9 cellular contexts compared by ENCODE assay signal in the genomic region with DNA sequence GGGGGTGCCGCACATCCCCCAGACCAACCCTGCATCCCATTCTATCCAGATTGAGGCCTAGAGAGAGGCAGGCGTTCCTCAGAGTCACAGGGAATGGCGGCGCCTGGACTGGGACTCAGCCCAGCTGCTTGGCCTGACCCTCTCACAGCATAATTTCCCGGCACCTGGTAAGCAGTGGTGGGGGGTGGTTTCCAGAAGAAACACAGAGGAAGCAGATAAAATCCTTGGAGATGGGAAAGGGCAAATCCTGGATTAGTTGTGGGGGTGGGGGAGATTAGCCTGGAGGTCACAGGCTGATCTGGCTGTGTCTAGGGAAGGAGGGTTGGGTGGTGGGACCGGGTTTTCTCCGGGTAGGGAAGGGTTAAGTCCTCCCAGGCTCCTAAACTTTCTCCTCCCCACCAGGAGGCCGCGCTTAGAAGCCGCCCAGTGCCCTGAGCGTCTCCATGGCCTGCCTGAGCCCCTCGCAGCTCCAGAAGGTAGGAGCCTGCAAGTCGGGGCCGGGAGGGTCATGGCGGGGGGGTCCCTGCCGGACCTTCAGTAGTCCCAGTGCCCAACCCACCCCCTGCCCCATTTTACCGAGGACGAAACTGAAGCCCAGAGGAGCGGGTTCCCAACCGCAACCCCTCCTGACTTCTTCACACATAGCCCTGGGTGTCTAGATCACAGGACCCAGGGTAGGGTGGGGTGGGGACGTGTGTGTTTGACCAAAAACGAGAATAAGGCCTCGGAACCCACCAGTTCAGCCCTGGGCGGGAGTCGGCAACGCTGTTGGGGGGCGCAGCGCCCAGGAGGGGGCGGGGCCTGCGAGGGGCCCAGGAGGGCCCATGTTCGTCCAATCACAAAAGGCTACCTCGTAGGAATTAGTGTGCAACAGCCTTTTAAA. TPM values are rescaled to one million over a fixed set of nuclear protein-coding genes. Genes with fewer than 3 reads are reported as not detected.
DNase-seq lines count a peak whose midpoint lies in the region; ATAC-seq, FAIRE-seq and TF ChIP-seq lines count a peak whose summit lies in the region.
"Had no signal": no experiment of that assay in that cellular context is flagged by ENCODE, and none has a peak within 500 bp of the region (broad histone marks: within the 10 kb centered on the region; RNA-seq: fewer than 3 reads in every experiment).

No MANE protein-coding gene starts in this region.

- H3K79me2 ChIP-seq in HepG2 (ENCODE audit: insufficient read depth, low read length): peaks cover 5% of the 10 kb centered on the region

- TF ChIP-seq CTCF in colonic mucosa (IDR thresholded peaks at IDR 0.05): no peak
- TF ChIP-seq CTCF in HepG2 (CRISPR knock-in tag; IDR thresholded peaks at IDR 0.05): 0 out of 2 replicates have a peak, but pooled peaks have one; percentile 8
- TF ChIP-seq CTCF in thoracic aorta (IDR thresholded peaks at IDR 0.05): peak; percentile 12

- CTCF ChIA-PET in HepG2 (lab: Yijun Ruan, JAX; ENCODE audit: low intra/inter-chr PET ratio, low total read pairs): no interaction called here

- FAIRE-seq in HepG2 (lab: Jason Lieb, UNC): no peak
- FAIRE-seq: A204.1 had no signal

- TF ChIP-seq EP300 in HepG2 (IDR thresholded peaks at IDR 0.05; ENCODE audit: low read depth in 2 of 2, low read length in 2 of 2) (no peak), HepG2 (CRISPR knock-in tag; IDR thresholded peaks at IDR 0.05; ENCODE audit: borderline replicate concordance) (no peak)

- ATAC-seq in HepG2: peak; percentile 72
- peak; percentile 45 for ATAC-seq in thoracic aorta (ENCODE audit: insufficient number of reproducible peaks, low FRiP score, low read depth)
- no peak for ATAC-seq in HG03432 (IDR thresholded peaks at IDR 0.05; ENCODE audit: unreplicated experiment)

- H3K4me2 ChIP-seq in HepG2 (ENCODE audit: low read depth, low read length): peak overlapping the region; percentile 81

- DNase-seq in DMS 273 (lab: John Stamatoyannopoulos, UW; ENCODE audit: unreplicated experiment): peak; percentile 71
- no peak for DNase-seq in DMS 273 treated with DMSO at 0.1 percent for 48 hours (lab: John Stamatoyannopoulos, UW)
- no peak for DNase-seq in colonic mucosa
- peak; percentile 62 for DNase-seq in HepG2 (ENCODE audit: low spot score)
- DNase-seq in thoracic aorta (ENCODE audit: low spot score): no peak
- DNase-seq in dedifferentiated amniotic fluid mesenchymal stem cell (ENCODE audit: extremely low spot score): no peak
- no peak for DNase-seq in stimulated activated CD4-positive, alpha-beta T cell treated with anti-CD3 and anti-CD28 coated beads, Interleukin-12 subunit alpha, Interleukin-12 subunit beta, amount 100 ng/mL, for 4 hours

- TF ChIP-seq POLR2A in HepG2 (IDR thresholded peaks at IDR 0.05; ENCODE audit: insufficient read depth in 1 of 2, low read depth in 2 of 2, low read length in 2 of 2): peak; percentile 29 to 67; a peak in 3 of 4 replicates

- H3K27ac ChIP-seq in colonic mucosa (peak overlapping the region; percentile 53), HepG2 (ENCODE audit: extremely low read length, insufficient read depth, low read length) (peak overlapping the region; percentile 79), thoracic aorta (peak overlapping the region; percentile 88 to 96)

- TSS peak; percentile 65 for BruUV-seq in HepG2 (replicated peaks; lab: Mats Ljungman, UMichigan)

- peak overlapping the region; percentile 12 to 55 for H3K9ac ChIP-seq in colonic mucosa (ENCODE audit: low read depth in 2 of 2, low read length in 2 of 2)
- peak overlapping the region; percentile 78 for H3K9ac ChIP-seq in HepG2 (ENCODE audit: insufficient read depth, low read depth, low read length)

- no peak overlapping the region for H2AFZ ChIP-seq in HepG2 (ENCODE audit: low read length)

- H4K20me1 ChIP-seq in HepG2 (ENCODE audit: insufficient read depth, low read length): no peaks in the 10 kb centered on the region

- in situ Hi-C loops in HepG2 (cut with HindIII; ENCODE audit: extremely low pct_ligation_motif_present, low pct_unique_long_range_greater_than_20kb): loop anchor here (5.0 kb wide), 1 partner anchor 40 kb away; a partner anchor contains a TSS

- TF ChIP-seq RAD21 in HepG2 (CRISPR knock-in tag; IDR thresholded peaks at IDR 0.05): 0 out of 2 replicates have a peak, but pooled peaks have one; percentile 15

- POLR2A ChIA-PET in HepG2 (lab: Yijun Ruan, JAX): interaction anchor here (0.9 to 3.9 kb wide), 9 partner anchors 10 to 286 kb away, joined by 3 to 25 read pairs (median 6); a partner anchor contains a TSS

- 12% methylated on average over 17 of the region's 32 CpGs for WGBS in HepG2 (ENCODE audit: low lambda C conversion rate)

- H3K36me3 ChIP-seq in colonic mucosa: no peaks in the 10 kb centered on the region
- H3K36me3 ChIP-seq in HepG2 (replicated peaks in 1 of 2; ENCODE audit: control insufficient read depth in 1 of 2, insufficient read depth in 2 of 2, low read length in 2 of 2): no peaks in the 10 kb centered on the region; a peak in 2 of 5 replicates
- peaks cover 9% of the 10 kb centered on the region for H3K36me3 ChIP-seq in thoracic aorta

- H3K9me3 ChIP-seq in colonic mucosa (no peaks in the 10 kb centered on the region), HepG2 (ENCODE audit: low read length) (no peaks in the 10 kb centered on the region), thoracic aorta (no peaks in the 10 kb centered on the region)

- H3K4me3 ChIP-seq in colonic mucosa (peak overlapping the region; percentile 47), HepG2 (replicated peaks in 1 of 3; ENCODE audit: insufficient read depth in 1 of 3, low read depth in 2 of 3, low read length in 3 of 3) (peak overlapping the region; percentile 75 to 94 (median 78)), thoracic aorta (peak overlapping the region; percentile 74)

- intact Hi-C loops in colonic mucosa (cut with DNase I) (no loop called here), HepG2 (cut with micrococcal nuclease; ENCODE audit: unreplicated experiment) (no loop called here)

- no peaks in the 10 kb centered on the region for H3K27me3 ChIP-seq in colonic mucosa
- H3K27me3 ChIP-seq in HepG2 (ENCODE audit: control insufficient read depth in 1 of 2, insufficient read depth in 2 of 2, low read length in 2 of 2): no peaks in the 10 kb centered on the region
- no peaks in the 10 kb centered on the region for H3K27me3 ChIP-seq in thoracic aorta (replicated peaks; ENCODE audit: insufficient read depth)

- H3K4me1 ChIP-seq in colonic mucosa (no peaks in the 10 kb centered on the region), HepG2 (ENCODE audit: insufficient read depth, low read length) (peaks cover 62% of the 10 kb centered on the region), thoracic aorta (ENCODE audit: control insufficient read depth in 1 of 2, low read depth in 2 of 2) (peaks cover 32 to 61% of the 10 kb centered on the region in 2 donors)

RNA-seq across cellular contexts. Expression of a gene that starts 1.3 kb away (rescaled TPM):
- total RNA-seq in colonic mucosa (1 to 10 TPM; 1.8 to 6.6 TPM), HepG2 (2016; rRNA removed; fragmentation: Illumina TruSeq; extraction: Trizol) (10.6 and 12.3 TPM in 2 replicates), thoracic aorta (10 to 100 TPM; 21.1 to 36.3 TPM)
- total RNA-seq in HepG2 (2016; cell fraction: cytosol; rRNA removed; fragmentation: Illumina TruSeq; extraction: Trizol; ENCODE audit: low read depth): 3.5 and 4.7 TPM in 2 replicates
- 10.3 and 13.2 TPM in 2 replicates for total RNA-seq in HepG2 (2016; cell fraction: insoluble cytoplasmic fraction; rRNA removed; fragmentation: Illumina TruSeq; extraction: Trizol)
- total RNA-seq in HepG2 (2016; cell fraction: membrane; rRNA removed; fragmentation: Illumina TruSeq; extraction: Trizol): 4.2 and 5.2 TPM in 2 replicates
- total RNA-seq in HepG2 (2016; cell fraction: nucleus; rRNA removed; fragmentation: Illumina TruSeq; extraction: Trizol): 5.8 and 8.2 TPM in 2 replicates
- polyA plus RNA-seq in HepG2 (2011; rRNA removed): 19.6 and 25.3 TPM in 2 replicates
- polyA plus RNA-seq in HepG2 (2011; cell fraction: cytosol; rRNA removed): 12.8 and 20.7 TPM in 2 replicates
- 28.7 and 34.3 TPM in 2 replicates for polyA plus RNA-seq in HepG2 (2011; cell fraction: nucleus; rRNA removed)
- 9.6 and 13.5 TPM in 2 replicates for polyA plus RNA-seq in HepG2 (2012)
- 7.3 and 8.5 TPM in 2 replicates for polyA plus RNA-seq in HepG2 (2016; cell fraction: cytosol; fragmentation: Illumina TruSeq; extraction: Trizol; ENCODE audit: low read depth)
- polyA plus RNA-seq in HepG2 (2016; cell fraction: insoluble cytoplasmic fraction; fragmentation: Illumina TruSeq; extraction: Trizol; ENCODE audit: low read depth): 21.0 and 23.6 TPM in 2 replicates
- 8.2 and 8.9 TPM in 2 replicates for polyA plus RNA-seq in HepG2 (2016; cell fraction: membrane; fragmentation: Illumina TruSeq; extraction: Trizol; ENCODE audit: low read depth)
- polyA plus RNA-seq in HepG2 (2016; cell fraction: nucleus; fragmentation: Illumina TruSeq; extraction: Trizol; ENCODE audit: insufficient read depth, low read depth): 16.5 and 23.5 TPM in 2 replicates
- polyA minus RNA-seq in HepG2 (2011; rRNA and poly(A)+ RNA removed; ENCODE audit: low replicate concordance): 0.89 and 32.1 TPM in 2 replicates
- 12.7 and 13.2 TPM in 2 replicates for polyA minus RNA-seq in HepG2 (2011; cell fraction: cytosol; rRNA and poly(A)+ RNA removed)
- 10.7 and 15.2 TPM in 2 replicates for polyA minus RNA-seq in HepG2 (2011; cell fraction: nucleus; rRNA and poly(A)+ RNA removed)

RNA-seq across cellular contexts. Expression of a gene that starts 25.3 kb away (rescaled TPM):
- total RNA-seq in colonic mucosa: 10 to 100 TPM in 1 of 2 donors, 1 to 10 TPM in 1; 7.9 to 15.8 TPM
- total RNA-seq in HepG2 (2016; rRNA removed; fragmentation: Illumina TruSeq; extraction: Trizol): 10.3 and 18.7 TPM in 2 replicates
- total RNA-seq in HepG2 (2016; cell fraction: cytosol; rRNA removed; fragmentation: Illumina TruSeq; extraction: Trizol; ENCODE audit: low read depth): 3.1 and 3.7 TPM in 2 replicates
- total RNA-seq in HepG2 (2016; cell fraction: insoluble cytoplasmic fraction; rRNA removed; fragmentation: Illumina TruSeq; extraction: Trizol): 11.0 and 19.4 TPM in 2 replicates
- 7.5 and 9.2 TPM in 2 replicates for total RNA-seq in HepG2 (2016; cell fraction: membrane; rRNA removed; fragmentation: Illumina TruSeq; extraction: Trizol)
- total RNA-seq in HepG2 (2016; cell fraction: nucleus; rRNA removed; fragmentation: Illumina TruSeq; extraction: Trizol): 18.0 and 18.2 TPM in 2 replicates
- 15.4 and 19.2 TPM in 2 replicates for polyA plus RNA-seq in HepG2 (2011; rRNA removed)
- 20.0 and 23.0 TPM in 2 replicates for polyA plus RNA-seq in HepG2 (2011; cell fraction: cytosol; rRNA removed)
- polyA plus RNA-seq in HepG2 (2011; cell fraction: nucleus; rRNA removed): 7.1 TPM in 2 replicates
- polyA plus RNA-seq in HepG2 (2012): 10.1 and 10.3 TPM in 2 replicates
- polyA plus RNA-seq in HepG2 (2016; cell fraction: cytosol; fragmentation: Illumina TruSeq; extraction: Trizol; ENCODE audit: low read depth): 2.6 and 4.0 TPM in 2 replicates
- 10.6 and 11.1 TPM in 2 replicates for polyA plus RNA-seq in HepG2 (2016; cell fraction: insoluble cytoplasmic fraction; fragmentation: Illumina TruSeq; extraction: Trizol; ENCODE audit: low read depth)
- polyA plus RNA-seq in HepG2 (2016; cell fraction: membrane; fragmentation: Illumina TruSeq; extraction: Trizol; ENCODE audit: low read depth): 5.2 and 6.9 TPM in 2 replicates
- polyA plus RNA-seq in HepG2 (2016; cell fraction: nucleus; fragmentation: Illumina TruSeq; extraction: Trizol; ENCODE audit: insufficient read depth, low read depth): 23.1 and 24.2 TPM in 2 replicates
- 61.1 and 98.9 TPM in 2 replicates for polyA minus RNA-seq in HepG2 (2011; rRNA and poly(A)+ RNA removed; ENCODE audit: low replicate concordance)
- 10.9 and 12.8 TPM in 2 replicates for polyA minus RNA-seq in HepG2 (2011; cell fraction: cytosol; rRNA and poly(A)+ RNA removed)
- polyA minus RNA-seq in HepG2 (2011; cell fraction: nucleus; rRNA and poly(A)+ RNA removed): 16.7 and 17.8 TPM in 2 replicates
- total RNA-seq in thoracic aorta: 10 to 100 TPM; 10.6 to 17.6 TPM

RNA-seq across cellular contexts. Expression of a gene that starts 25.4 kb away (rescaled TPM):
- total RNA-seq in colonic mucosa: 10 to 100 TPM; 26.8 to 43.9 TPM
- total RNA-seq in HepG2 (2016; rRNA removed; fragmentation: Illumina TruSeq; extraction: Trizol): 38.5 and 54.1 TPM in 2 replicates
- 8.2 and 12.6 TPM in 2 replicates for total RNA-seq in HepG2 (2016; cell fraction: cytosol; rRNA removed; fragmentation: Illumina TruSeq; extraction: Trizol; ENCODE audit: low read depth)
- 35.5 and 47.1 TPM in 2 replicates for total RNA-seq in HepG2 (2016; cell fraction: insoluble cytoplasmic fraction; rRNA removed; fragmentation: Illumina TruSeq; extraction: Trizol)
- total RNA-seq in HepG2 (2016; cell fraction: membrane; rRNA removed; fragmentation: Illumina TruSeq; extraction: Trizol): 10.3 and 12.4 TPM in 2 replicates
- total RNA-seq in HepG2 (2016; cell fraction: nucleus; rRNA removed; fragmentation: Illumina TruSeq; extraction: Trizol): 52.4 and 56.0 TPM in 2 replicates
- 28.0 and 31.5 TPM in 2 replicates for polyA plus RNA-seq in HepG2 (2011; rRNA removed)
- 30.7 and 31.2 TPM in 2 replicates for polyA plus RNA-seq in HepG2 (2011; cell fraction: cytosol; rRNA removed)
- polyA plus RNA-seq in HepG2 (2011; cell fraction: nucleus; rRNA removed): 80.5 and 92.3 TPM in 2 replicates
- polyA plus RNA-seq in HepG2 (2012): 31.1 and 32.6 TPM in 2 replicates
- polyA plus RNA-seq in HepG2 (2016; cell fraction: cytosol; fragmentation: Illumina TruSeq; extraction: Trizol; ENCODE audit: low read depth): 1.6 and 2.1 TPM in 2 replicates
- polyA plus RNA-seq in HepG2 (2016; cell fraction: insoluble cytoplasmic fraction; fragmentation: Illumina TruSeq; extraction: Trizol; ENCODE audit: low read depth): 27.2 and 38.0 TPM in 2 replicates
- polyA plus RNA-seq in HepG2 (2016; cell fraction: membrane; fragmentation: Illumina TruSeq; extraction: Trizol; ENCODE audit: low read depth): 3.8 and 4.7 TPM in 2 replicates
- 55.8 and 60.8 TPM in 2 replicates for polyA plus RNA-seq in HepG2 (2016; cell fraction: nucleus; fragmentation: Illumina TruSeq; extraction: Trizol; ENCODE audit: insufficient read depth, low read depth)
- polyA minus RNA-seq in HepG2 (2011; rRNA and poly(A)+ RNA removed; ENCODE audit: low replicate concordance): 177 and 560 TPM in 2 replicates
- 51.6 and 71.1 TPM in 2 replicates for polyA minus RNA-seq in HepG2 (2011; cell fraction: cytosol; rRNA and poly(A)+ RNA removed)
- 71.8 and 93.1 TPM in 2 replicates for polyA minus RNA-seq in HepG2 (2011; cell fraction: nucleus; rRNA and poly(A)+ RNA removed)
- total RNA-seq in thoracic aorta: 100 to 1,000 TPM in 1 of 2 donors, 10 to 100 TPM in 1; 75.7 to 106 TPM

RNA-seq across cellular contexts. Expression of a gene that starts 40.2 kb away (rescaled TPM):
- 10 to 100 TPM; 26.5 to 31.5 TPM for total RNA-seq in colonic mucosa
- 10.0 and 16.1 TPM in 2 replicates for total RNA-seq in HepG2 (2016; rRNA removed; fragmentation: Illumina TruSeq; extraction: Trizol)
- 3.1 and 3.7 TPM in 2 replicates for total RNA-seq in HepG2 (2016; cell fraction: cytosol; rRNA removed; fragmentation: Illumina TruSeq; extraction: Trizol; ENCODE audit: low read depth)
- 8.4 and 15.9 TPM in 2 replicates for total RNA-seq in HepG2 (2016; cell fraction: insoluble cytoplasmic fraction; rRNA removed; fragmentation: Illumina TruSeq; extraction: Trizol)
- 12.4 and 13.1 TPM in 2 replicates for total RNA-seq in HepG2 (2016; cell fraction: membrane; rRNA removed; fragmentation: Illumina TruSeq; extraction: Trizol)
- total RNA-seq in HepG2 (2016; cell fraction: nucleus; rRNA removed; fragmentation: Illumina TruSeq; extraction: Trizol): 13.9 and 14.0 TPM in 2 replicates
- 40.6 and 44.8 TPM in 2 replicates for polyA plus RNA-seq in HepG2 (2011; rRNA removed)
- 38.4 and 46.2 TPM in 2 replicates for polyA plus RNA-seq in HepG2 (2011; cell fraction: cytosol; rRNA removed)
- polyA plus RNA-seq in HepG2 (2011; cell fraction: nucleus; rRNA removed): 29.0 and 30.1 TPM in 2 replicates
- polyA plus RNA-seq in HepG2 (2012): 15.7 and 19.9 TPM in 2 replicates
- polyA plus RNA-seq in HepG2 (2016; cell fraction: cytosol; fragmentation: Illumina TruSeq; extraction: Trizol; ENCODE audit: low read depth): 2.4 and 2.7 TPM in 2 replicates
- polyA plus RNA-seq in HepG2 (2016; cell fraction: insoluble cytoplasmic fraction; fragmentation: Illumina TruSeq; extraction: Trizol; ENCODE audit: low read depth): 9.1 and 10.7 TPM in 2 replicates
- 9.0 and 9.9 TPM in 2 replicates for polyA plus RNA-seq in HepG2 (2016; cell fraction: membrane; fragmentation: Illumina TruSeq; extraction: Trizol; ENCODE audit: low read depth)
- 19.9 and 20.5 TPM in 2 replicates for polyA plus RNA-seq in HepG2 (2016; cell fraction: nucleus; fragmentation: Illumina TruSeq; extraction: Trizol; ENCODE audit: insufficient read depth, low read depth)
- polyA minus RNA-seq in HepG2 (2011; rRNA and poly(A)+ RNA removed; ENCODE audit: low replicate concordance): 77.3 and 88.9 TPM in 2 replicates
- 24.8 and 26.8 TPM in 2 replicates for polyA minus RNA-seq in HepG2 (2011; cell fraction: cytosol; rRNA and poly(A)+ RNA removed)
- polyA minus RNA-seq in HepG2 (2011; cell fraction: nucleus; rRNA and poly(A)+ RNA removed): 14.4 TPM in 2 replicates
- 100 to 1,000 TPM; 125 to 161 TPM for total RNA-seq in thoracic aorta

RNA-seq across cellular contexts. Expression of a gene that starts 40.4 kb away (rescaled TPM):
- total RNA-seq in colonic mucosa: 1 to 10 TPM; 2.0 to 5.1 TPM
- total RNA-seq in HepG2 (2016; rRNA removed; fragmentation: Illumina TruSeq; extraction: Trizol): 5.6 and 9.2 TPM in 2 replicates
- 2.0 and 2.8 TPM in 2 replicates for total RNA-seq in HepG2 (2016; cell fraction: cytosol; rRNA removed; fragmentation: Illumina TruSeq; extraction: Trizol; ENCODE audit: low read depth)
- 6.1 and 10.3 TPM in 2 replicates for total RNA-seq in HepG2 (2016; cell fraction: insoluble cytoplasmic fraction; rRNA removed; fragmentation: Illumina TruSeq; extraction: Trizol)
- total RNA-seq in HepG2 (2016; cell fraction: membrane; rRNA removed; fragmentation: Illumina TruSeq; extraction: Trizol): 3.5 and 4.0 TPM in 2 replicates
- total RNA-seq in HepG2 (2016; cell fraction: nucleus; rRNA removed; fragmentation: Illumina TruSeq; extraction: Trizol): 13.5 and 14.4 TPM in 2 replicates
- 46.5 and 58.4 TPM in 2 replicates for polyA plus RNA-seq in HepG2 (2011; rRNA removed)
- 22.3 and 28.7 TPM in 2 replicates for polyA plus RNA-seq in HepG2 (2011; cell fraction: cytosol; rRNA removed)
- polyA plus RNA-seq in HepG2 (2011; cell fraction: nucleus; rRNA removed): 274 and 317 TPM in 2 replicates
- 22.3 and 32.9 TPM in 2 replicates for polyA plus RNA-seq in HepG2 (2012)
- polyA plus RNA-seq in HepG2 (2016; cell fraction: cytosol; fragmentation: Illumina TruSeq; extraction: Trizol; ENCODE audit: low read depth): 1.4 and 1.9 TPM in 2 replicates
- polyA plus RNA-seq in HepG2 (2016; cell fraction: insoluble cytoplasmic fraction; fragmentation: Illumina TruSeq; extraction: Trizol; ENCODE audit: low read depth): 4.9 and 6.1 TPM in 2 replicates
- polyA plus RNA-seq in HepG2 (2016; cell fraction: membrane; fragmentation: Illumina TruSeq; extraction: Trizol; ENCODE audit: low read depth): 1.7 and 2.4 TPM in 2 replicates
- 34.5 and 36.6 TPM in 2 replicates for polyA plus RNA-seq in HepG2 (2016; cell fraction: nucleus; fragmentation: Illumina TruSeq; extraction: Trizol; ENCODE audit: insufficient read depth, low read depth)
- polyA minus RNA-seq in HepG2 (2011; rRNA and poly(A)+ RNA removed; ENCODE audit: low replicate concordance): 38.2 and 47.2 TPM in 2 replicates
- 9.3 and 15.4 TPM in 2 replicates for polyA minus RNA-seq in HepG2 (2011; cell fraction: cytosol; rRNA and poly(A)+ RNA removed)
- polyA minus RNA-seq in HepG2 (2011; cell fraction: nucleus; rRNA and poly(A)+ RNA removed): 48.0 and 50.7 TPM in 2 replicates
- total RNA-seq in thoracic aorta: 10 to 100 TPM in 1 of 2 donors, 1 to 10 TPM in 1; 5.4 to 14.2 TPM

Comparison
In these comparisons a context has a peak if more than half of its experiments do, and no peak if none do; other contexts are left out.
1. DNase-seq: peak in DMS 273 (single experiment) and HepG2 (single experiment); none in DMS 273 treated with DMSO at 0.1 percent for 48 hours (single experiment), colonic mucosa (single experiment), thoracic aorta (single experiment), dedifferentiated amniotic fluid mesenchymal stem cell (single experiment) and stimulated activated CD4-positive, alpha-beta T cell treated with anti-CD3 and anti-CD28 coated beads, Interleukin-12 subunit alpha, Interleukin-12 subunit beta, amount 100 ng/mL, for 4 hours (single experiment).
2. Peak in every context shown above with its lines, with median percentiles within 50 percentile points of each other: H3K27ac ChIP-seq and H3K4me3 ChIP-seq.